ENCODE assay signal across 18 cellular contexts in genomic region chr6:37840143-37840939, GRCh38. TPM values are rescaled to one million over a fixed set of nuclear protein-coding genes. Genes with fewer than 3 reads are reported as not detected.
A peak's percentile ranks its signal among the peaks of the same experiment; 100 is the strongest.
DNase-seq lines count a peak whose midpoint lies in the region; ATAC-seq and TF ChIP-seq lines count a peak whose summit lies in the region.
"Had no signal": no experiment of that assay in that cellular context is flagged by ENCODE, and none has a peak within 500 bp of the region (broad histone marks: within the 10 kb centered on the region; RNA-seq: fewer than 3 reads in every experiment).

No MANE protein-coding gene starts in this region.

- DNase-seq in natural killer cell = no peak
- DNase-seq in natural killer cell treated with Interleukin-12 subunit alpha and Interleukin-12 subunit beta and Interleukin-15 and Interleukin-18, amount 100 ng/mL, for 72 hours (ENCODE audit: low spot score) = no peak
- peak; percentile 24 for DNase-seq in MV-4-11 (lab: John Stamatoyannopoulos, UW)
- peak; percentile 62 for DNase-seq in dedifferentiated amniotic fluid mesenchymal stem cell (ENCODE audit: extremely low spot score)
- DNase-seq in stimulated activated naive CD8-positive, alpha-beta T cell treated with anti-CD3 and anti-CD28 coated beads, Interleukin-15, amount 100 ng/mL, for 72 hours = no peak
- DNase-seq in NCI-H2107 treated with DMSO at 0.1 percent for 48 hours (lab: John Stamatoyannopoulos, UW; ENCODE audit: unreplicated experiment) = no peak
- DNase-seq in NCI-H226 = no peak
- DNase-seq in SW480 (ENCODE audit: low spot score) = no peak
- DNase-seq: activated naive CD8-positive, alpha-beta T cell treated with anti-CD3 and anti-CD28 coated beads, Interleukin-2, amount 10 ng/mL, durations not matched to agents 7 days and 5 days; cortex of kidney; HCEC 1CT; NCI-H187 treated with DMSO at 0.1 percent for 48 hours; NCI-H510A; posterior cingulate gyrus; Right ventricle myocardium superior had no signal

- intact Hi-C loops in natural killer cell (cut with micrococcal nuclease) = no loop called here

- no peak overlapping the region for H3K4me3 Mint-ChIP-seq in natural killer cell
- no peak overlapping the region for H3K4me3 Mint-ChIP-seq in natural killer cell treated with Interleukin-12 subunit alpha and Interleukin-12 subunit beta and Interleukin-15 and Interleukin-18, amount 100 ng/mL, for 72 hours
- H3K4me3 Mint-ChIP-seq in stimulated activated naive CD8-positive, alpha-beta T cell treated with anti-CD3 and anti-CD28 coated beads, Interleukin-15, amount 100 ng/mL, for 72 hours = peak overlapping the region in 1 of 2 donors; percentile 56
- H3K4me3 Mint-ChIP-seq: activated naive CD8-positive, alpha-beta T cell treated with anti-CD3 and anti-CD28 coated beads, Interleukin-2, amount 10 ng/mL, durations not matched to agents 7 days and 5 days; B cell; nephron had no signal

- ATAC-seq in natural killer cell = no peak
- no peak for ATAC-seq in natural killer cell treated with Interleukin-12 subunit alpha and Interleukin-12 subunit beta and Interleukin-15 and Interleukin-18, amount 100 ng/mL, for 72 hours
- ATAC-seq in stimulated activated naive CD8-positive, alpha-beta T cell treated with anti-CD3 and anti-CD28 coated beads, Interleukin-15, amount 100 ng/mL, for 72 hours = no peak

- H3K4me1 Mint-ChIP-seq in natural killer cell = peaks cover 58 to 77% of the 10 kb centered on the region in 2 donors
- peaks cover 57 to 58% of the 10 kb centered on the region in 2 donors for H3K4me1 Mint-ChIP-seq in natural killer cell treated with Interleukin-12 subunit alpha and Interleukin-12 subunit beta and Interleukin-15 and Interleukin-18, amount 100 ng/mL, for 72 hours (ENCODE audit: low read depth in 2 of 2)
- H3K4me1 Mint-ChIP-seq in stimulated activated naive CD8-positive, alpha-beta T cell treated with anti-CD3 and anti-CD28 coated beads, Interleukin-15, amount 100 ng/mL, for 72 hours = peaks cover 70% of the 10 kb centered on the region

- H3K9me3 Mint-ChIP-seq in natural killer cell = no peaks in the 10 kb centered on the region
- H3K9me3 Mint-ChIP-seq in natural killer cell treated with Interleukin-12 subunit alpha and Interleukin-12 subunit beta and Interleukin-15 and Interleukin-18, amount 100 ng/mL, for 72 hours = no peaks in the 10 kb centered on the region
- no peaks in the 10 kb centered on the region for H3K9me3 Mint-ChIP-seq in stimulated activated naive CD8-positive, alpha-beta T cell treated with anti-CD3 and anti-CD28 coated beads, Interleukin-15, amount 100 ng/mL, for 72 hours
- H3K9me3 Mint-ChIP-seq: activated naive CD8-positive, alpha-beta T cell treated with anti-CD3 and anti-CD28 coated beads, Interleukin-2, amount 10 ng/mL, durations not matched to agents 7 days and 5 days had no signal

- peak overlapping the region; percentile 49 to 68 for H3K27ac Mint-ChIP-seq in natural killer cell
- peak overlapping the region in 1 of 2 donors; percentile 40 for H3K27ac Mint-ChIP-seq in natural killer cell treated with Interleukin-12 subunit alpha and Interleukin-12 subunit beta and Interleukin-15 and Interleukin-18, amount 100 ng/mL, for 72 hours
- peak overlapping the region; percentile 77 to 98 for H3K27ac Mint-ChIP-seq in stimulated activated naive CD8-positive, alpha-beta T cell treated with anti-CD3 and anti-CD28 coated beads, Interleukin-15, amount 100 ng/mL, for 72 hours
- H3K27ac Mint-ChIP-seq: activated naive CD8-positive, alpha-beta T cell treated with anti-CD3 and anti-CD28 coated beads, Interleukin-2, amount 10 ng/mL, durations not matched to agents 7 days and 5 days; B cell had no signal

- TF ChIP-seq CTCF in natural killer cell (IDR thresholded peaks at IDR 0.05) = no peak

- no peaks in the 10 kb centered on the region for H3K27me3 Mint-ChIP-seq in natural killer cell (ENCODE audit: low read depth in 2 of 2)
- H3K27me3 Mint-ChIP-seq in natural killer cell treated with Interleukin-12 subunit alpha and Interleukin-12 subunit beta and Interleukin-15 and Interleukin-18, amount 100 ng/mL, for 72 hours = no peaks in the 10 kb centered on the region
- no peaks in the 10 kb centered on the region for H3K27me3 Mint-ChIP-seq in stimulated activated naive CD8-positive, alpha-beta T cell treated with anti-CD3 and anti-CD28 coated beads, Interleukin-15, amount 100 ng/mL, for 72 hours
- H3K27me3 Mint-ChIP-seq: activated naive CD8-positive, alpha-beta T cell treated with anti-CD3 and anti-CD28 coated beads, Interleukin-2, amount 10 ng/mL, durations not matched to agents 7 days and 5 days; B cell; brain had no signal

- H3K36me3 Mint-ChIP-seq in natural killer cell = no peaks in the 10 kb centered on the region
- H3K36me3 Mint-ChIP-seq in natural killer cell treated with Interleukin-12 subunit alpha and Interleukin-12 subunit beta and Interleukin-15 and Interleukin-18, amount 100 ng/mL, for 72 hours = no peaks in the 10 kb centered on the region

RNA-seq across cellular contexts. Expression of gene ZFAND3, which starts 20.8 kb away (rescaled TPM):
- total RNA-seq in natural killer cell = 10 to 100 TPM; 87.7 to 97.4 (median 90.1) TPM
- 100 to 1,000 TPM in 1 of 2 donors, 10 to 100 TPM in 1; 51.0 to 100 TPM for total RNA-seq in natural killer cell treated with Interleukin-12 subunit alpha and Interleukin-12 subunit beta and Interleukin-15 and Interleukin-18, amount 100 ng/mL, for 72 hours

Comparison
In these comparisons a context has a peak if more than half of its experiments do, and no peak if none do; other contexts are left out.
1. DNase-seq: peak in MV-4-11 (single experiment) and dedifferentiated amniotic fluid mesenchymal stem cell (single experiment); none in natural killer cell (single experiment), natural killer cell treated with Interleukin-12 subunit alpha and Interleukin-12 subunit beta and Interleukin-15 and Interleukin-18, amount 100 ng/mL, for 72 hours (single experiment), stimulated activated naive CD8-positive, alpha-beta T cell treated with anti-CD3 and anti-CD28 coated beads, Interleukin-15, amount 100 ng/mL, for 72 hours (0 of 2), NCI-H2107 treated with DMSO at 0.1 percent for 48 hours (single experiment), NCI-H226 (single experiment) and SW480 (single experiment).